9 cellular contexts compared by ENCODE assay signal in genomic region chr13:43316997-43317396, GRCh38.
DNase-seq lines count a peak whose midpoint lies in the region; ATAC-seq lines count a peak whose summit lies in the region.
"Had no signal": no experiment of that assay in that cellular context is flagged by ENCODE, and none has a peak within 500 bp of the region (broad histone marks: within the 10 kb centered on the region; RNA-seq: fewer than 3 reads in every experiment).

No MANE protein-coding gene starts in this region.

- ATAC-seq in HG03135 (IDR thresholded peaks at IDR 0.05; ENCODE audit: unreplicated experiment) (no peak), HG03342 (IDR thresholded peaks at IDR 0.05; ENCODE audit: unreplicated experiment) (no peak)

- peak in 8 of 14 donors; percentile 10 to 71 (median 34) for DNase-seq in C1 segment of cervical spinal cord (lab: John Stamatoyannopoulos, UW)
- peak; percentile 65 for DNase-seq in MG63
- DNase-seq in cerebellum (ENCODE audit: low spot score), result peak; percentile 12
- DNase-seq in midbrain (lab: John Stamatoyannopoulos, UW), result peak; percentile 61
- no peak for DNase-seq in activated naive CD8-positive, alpha-beta T cell treated with anti-CD3 and anti-CD28 coated beads for 36 hours
- DNase-seq in NK-92 treated with Interleukin-12 subunit alpha and Interleukin-12 subunit beta, amount 100 ng/mL, for 24 hours (lab: John Stamatoyannopoulos, UW), result no peak
- DNase-seq: esophagus squamous epithelium had no signal

- no peaks in the 10 kb centered on the region for H3K9me3 Mint-ChIP-seq in activated naive CD8-positive, alpha-beta T cell treated with anti-CD3 and anti-CD28 coated beads for 36 hours

- no peaks in the 10 kb centered on the region for H3K4me1 Mint-ChIP-seq in activated naive CD8-positive, alpha-beta T cell treated with anti-CD3 and anti-CD28 coated beads for 36 hours

- H3K27me3 Mint-ChIP-seq in activated naive CD8-positive, alpha-beta T cell treated with anti-CD3 and anti-CD28 coated beads for 36 hours, result no peaks in the 10 kb centered on the region

- H3K36me3 ChIP-seq in MG63, result no peaks in the 10 kb centered on the region
- H3K36me3 ChIP-seq: esophagus squamous epithelium had no signal

- no peak overlapping the region for H3K4me3 Mint-ChIP-seq in activated naive CD8-positive, alpha-beta T cell treated with anti-CD3 and anti-CD28 coated beads for 36 hours

- no peaks in the 10 kb centered on the region for H3K36me3 Mint-ChIP-seq in activated naive CD8-positive, alpha-beta T cell treated with anti-CD3 and anti-CD28 coated beads for 36 hours

- no peaks in the 10 kb centered on the region for H3K27me3 ChIP-seq in MG63
- H3K27me3 ChIP-seq: esophagus squamous epithelium had no signal

- 0 out of 2 replicates have a peak overlapping the region, but pooled peaks have one; percentile 1 for H3K4me3 ChIP-seq in MG63

- no peak overlapping the region for H3K27ac Mint-ChIP-seq in activated naive CD8-positive, alpha-beta T cell treated with anti-CD3 and anti-CD28 coated beads for 36 hours

- H3K9me3 ChIP-seq in MG63, result no peaks in the 10 kb centered on the region
- H3K9me3 ChIP-seq: esophagus squamous epithelium had no signal

Comparison
In these comparisons a context has a peak if more than half of its experiments do, and no peak if none do; other contexts are left out.
1. DNase-seq: peak in C1 segment of cervical spinal cord (8 of 14), MG63 (single experiment), cerebellum (single experiment) and midbrain (single experiment); none in activated naive CD8-positive, alpha-beta T cell treated with anti-CD3 and anti-CD28 coated beads for 36 hours (single experiment) and NK-92 treated with Interleukin-12 subunit alpha and Interleukin-12 subunit beta, amount 100 ng/mL, for 24 hours (single experiment).